In the genomic region with DNA sequence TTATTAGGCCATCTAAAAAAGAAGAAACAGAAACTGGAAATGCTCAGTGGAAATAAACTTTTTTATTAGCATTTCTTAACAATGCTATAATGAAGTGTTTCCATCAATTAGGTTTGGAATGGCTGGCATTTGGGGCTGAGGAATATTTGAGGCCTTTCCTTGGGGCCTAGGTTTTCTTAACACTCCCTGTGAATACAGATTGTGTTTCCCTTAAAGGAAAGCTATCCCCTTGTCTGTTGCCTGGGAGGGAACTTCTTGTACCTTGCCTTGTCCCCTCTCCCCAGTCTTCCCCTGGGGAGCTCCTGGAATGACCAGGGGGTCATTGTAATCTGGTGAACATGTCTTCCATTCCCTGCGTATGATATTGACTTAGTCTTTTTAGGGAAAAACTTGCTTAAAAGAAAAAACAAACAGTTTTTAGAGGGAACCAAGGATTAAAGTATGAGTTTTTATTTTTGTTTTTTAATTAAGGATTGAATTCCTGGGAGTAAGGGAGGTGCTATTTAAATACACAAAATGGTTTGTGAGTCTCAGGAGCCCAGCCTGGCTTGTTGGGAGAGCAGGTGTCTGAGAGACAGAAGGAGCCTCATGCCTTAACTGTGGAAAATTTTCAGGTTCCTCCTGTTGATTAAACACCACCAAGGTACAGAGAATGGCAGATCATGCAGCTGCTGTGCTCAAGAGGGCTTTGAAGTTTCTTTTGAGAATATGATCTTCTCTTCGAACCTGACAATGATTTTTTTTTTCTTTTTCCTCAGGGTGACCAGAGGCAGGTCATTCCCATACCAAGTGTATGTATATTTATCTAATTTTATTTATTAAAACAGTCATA, we compare ENCODE assay signal across 10 cellular contexts. TPM values are rescaled to one million over a fixed set of nuclear protein-coding genes. Genes with fewer than 3 reads are reported as not detected.
DNase-seq lines count a peak whose midpoint lies in the region; ATAC-seq and TF ChIP-seq lines count a peak whose summit lies in the region.
"Had no signal": no experiment of that assay in that cellular context is flagged by ENCODE, and none has a peak within 500 bp of the region (broad histone marks: within the 10 kb centered on the region; RNA-seq: fewer than 3 reads in every experiment).

No MANE protein-coding gene starts in this region.

- in situ Hi-C loops in G401 (cut with HindIII; ENCODE audit: low sequenced_read_pairs) = loop anchor here (5.0 kb wide), 1 partner anchor 69 kb away; no protein-coding TSS in a partner anchor

- no peaks in the 10 kb centered on the region for H3K9me3 ChIP-seq in hepatocyte (ENCODE audit: low read depth)

- peaks cover 16% of the 10 kb centered on the region for H3K4me1 ChIP-seq in hepatocyte (ENCODE audit: insufficient read depth)

- DNase-seq in G401 (ENCODE audit: low spot score) (peak; percentile 60), hepatocyte (ENCODE audit: low spot score) (no peak), NCI-H1092 treated with DMSO at 0.1 percent for 48 hours (lab: John Stamatoyannopoulos, UW) (no peak), 8988T (no peak)
- DNase-seq in stimulated activated effector memory CD8-positive, alpha-beta T cell treated with anti-CD3 and anti-CD28 coated beads, Interleukin-12 subunit alpha, Interleukin-12 subunit beta, amount 100 ng/mL, for 72 hours (ENCODE audit: low spot score in 2 of 2) = no peak
- DNase-seq in effector CD8-positive, alpha-beta T cell (lab: John Stamatoyannopoulos, UW) = no peak
- DNase-seq: GDM1, NCI-H2171 treated with DMSO at 0.1 percent for 48 hours had no signal

- peak overlapping the region; percentile 79 for H3K27ac Mint-ChIP-seq in stimulated activated effector memory CD8-positive, alpha-beta T cell treated with anti-CD3 and anti-CD28 coated beads, Interleukin-12 subunit alpha, Interleukin-12 subunit beta, amount 100 ng/mL, for 72 hours

- H4K20me1 ChIP-seq in hepatocyte (ENCODE audit: insufficient read depth, poor library complexity, severe bottlenecking) = no peaks in the 10 kb centered on the region

- no peaks in the 10 kb centered on the region for H3K9me3 Mint-ChIP-seq in stimulated activated effector memory CD8-positive, alpha-beta T cell treated with anti-CD3 and anti-CD28 coated beads, Interleukin-12 subunit alpha, Interleukin-12 subunit beta, amount 100 ng/mL, for 72 hours

- H3K27me3 ChIP-seq in hepatocyte = no peaks in the 10 kb centered on the region

- no peak overlapping the region for H2AFZ ChIP-seq in hepatocyte

- no peaks in the 10 kb centered on the region for H3K9me2 ChIP-seq in hepatocyte (replicated peaks; ENCODE audit: insufficient read depth)

- H3K4me1 Mint-ChIP-seq in stimulated activated effector memory CD8-positive, alpha-beta T cell treated with anti-CD3 and anti-CD28 coated beads, Interleukin-12 subunit alpha, Interleukin-12 subunit beta, amount 100 ng/mL, for 72 hours = peaks cover 9% of the 10 kb centered on the region

- no peak for ATAC-seq in stimulated activated effector memory CD8-positive, alpha-beta T cell treated with anti-CD3 and anti-CD28 coated beads, Interleukin-12 subunit alpha, Interleukin-12 subunit beta, amount 100 ng/mL, for 72 hours
- no peak for ATAC-seq in HG03045 (IDR thresholded peaks at IDR 0.05; ENCODE audit: unreplicated experiment)

- H3K36me3 Mint-ChIP-seq in stimulated activated effector memory CD8-positive, alpha-beta T cell treated with anti-CD3 and anti-CD28 coated beads, Interleukin-12 subunit alpha, Interleukin-12 subunit beta, amount 100 ng/mL, for 72 hours = no peaks in the 10 kb centered on the region

- H3K27ac ChIP-seq in VCaP (peak overlapping the region; percentile 56), hepatocyte (peak overlapping the region; percentile 44)

- no peaks in the 10 kb centered on the region for H3K79me2 ChIP-seq in hepatocyte

- TF ChIP-seq CTCF in VCaP (conservative IDR thresholded peaks at IDR 0.05) (no peak), hepatocyte (IDR thresholded peaks at IDR 0.05; ENCODE audit: poor library complexity) (no peak)

- H3K4me3 Mint-ChIP-seq in stimulated activated effector memory CD8-positive, alpha-beta T cell treated with anti-CD3 and anti-CD28 coated beads, Interleukin-12 subunit alpha, Interleukin-12 subunit beta, amount 100 ng/mL, for 72 hours = no peak overlapping the region

- 75% methylated on average over 2 of the region's 2 CpGs for WGBS in hepatocyte (ENCODE audit: low lambda C conversion rate, missing lambda C conversion rate)

- H3K36me3 ChIP-seq in hepatocyte (replicated peaks; ENCODE audit: insufficient read depth, low read depth) = no peaks in the 10 kb centered on the region

- H3K4me3 ChIP-seq in hepatocyte = no peak overlapping the region

- no peak overlapping the region for H3K4me2 ChIP-seq in hepatocyte

RNA-seq across cellular contexts. Expression of a gene that starts 34.0 kb away (rescaled TPM):
- 7.1 and 8.2 TPM in 2 replicates for total RNA-seq in G401 (2014; rRNA removed; shearing (Covaris generic))
- 47.0 and 47.4 TPM in 2 replicates for total RNA-seq in hepatocyte
- polyA plus RNA-seq in hepatocyte = 39.3 and 39.7 TPM in 2 replicates
